In genomic region chr1:24526940-24527542, GRCh38 we compare ENCODE assay signal across 1 cellular context.
A peak's percentile ranks its signal among the peaks of the same experiment; 100 is the strongest.
TF ChIP-seq lines count a peak whose summit lies in the region.

No MANE protein-coding gene starts in this region.

TF ChIP-seq in HepG2, 621 proteins besides CTCF, POLR2A, EP300 and RAD21 (continued from another document):
- TF ChIP-seq SMC3 (IDR thresholded peaks at IDR 0.05; ENCODE audit: low read length) = peak; percentile 44; the same call in 1 of the 2 replicates
- no peak for TF ChIP-seq ZNF878 (CRISPR knock-in tag; IDR thresholded peaks at IDR 0.05)
- TF ChIP-seq GTF3A (CRISPR knock-in tag; conservative IDR thresholded peaks at IDR 0.05) = no peak
TF ChIP-seq in HepG2: peak in this region for 2.
